ENCODE assay signal across 18 cellular contexts in genomic region chr13:98206946-98207345, GRCh38. TPM values are rescaled to one million over a fixed set of nuclear protein-coding genes. Genes with fewer than 3 reads are reported as not detected.
DNase-seq lines count a peak whose midpoint lies in the region; ATAC-seq, FAIRE-seq and TF ChIP-seq lines count a peak whose summit lies in the region.
"Had no signal": no experiment of that assay in that cellular context is flagged by ENCODE, and none has a peak within 500 bp of the region (broad histone marks: within the 10 kb centered on the region; RNA-seq: fewer than 3 reads in every experiment).

No MANE protein-coding gene starts in this region.

- DNase-seq in AG09319 (ENCODE audit: extremely low read depth, low read depth) (peak; percentile 24), PC-9 (peak in 1 of 2 experiments; percentile 48), fibroblast of lung (ENCODE audit: low read depth in 2 of 2) (peak; percentile 88 to 100), osteocyte (ENCODE audit: extremely low spot score, unreplicated experiment) (no peak), GM12891 (ENCODE audit: insufficient read length, low spot score) (no peak), D341Med (ENCODE audit: low spot score) (no peak)
- DNase-seq: activated CD4-positive, alpha-beta T cell treated with anti-CD3 and anti-CD28 coated beads for 1 hour; cortex of kidney; hypothalamus; naive thymus-derived CD4-positive, alpha-beta T cell; NCI-H69; stimulated activated CD4-positive, alpha-beta T cell treated with anti-CD3 and anti-CD28 coated beads, Interleukin-1b, Interleukin-23, amount 100 ng/mL, for 48 hours; stimulated activated naive CD8-positive, alpha-beta T cell treated with anti-CD3 and anti-CD28 coated beads, Interleukin-15, amount 100 ng/mL, for 72 hours had no signal

- CTCF ChIA-PET in PC-9 (lab: Charles Lee), result no interaction called here

- H3F3A ChIP-seq in PC-9 (ENCODE audit: insufficient read depth, low read depth), result no peaks in the 10 kb centered on the region

- peak overlapping the region; percentile 74 for H3K27ac Mint-ChIP-seq in osteocyte (ENCODE audit: unreplicated experiment)
- H3K27ac Mint-ChIP-seq: activated T-helper 1 cell treated with anti-CD3 and anti-CD28 coated beads, Interleukin-12 subunit alpha, Interleukin-12 subunit beta, Interleukin-2, Interleukin-4 antibody, amounts not matched to agents 30 ng/mL and 10 ng/mL and 1 ng/mL, durations not matched to agents 14 hours and 24 hours and 36 hours; naive thymus-derived CD4-positive, alpha-beta T cell; stimulated activated naive CD8-positive, alpha-beta T cell treated with anti-CD3 and anti-CD28 coated beads, Interleukin-15, amount 100 ng/mL, for 72 hours had no signal

- POLR2A ChIA-PET in PC-9 (lab: Charles Lee; ENCODE audit: unreplicated experiment), result interaction anchor here (0.6 kb wide), 1 partner anchor 300 kb away, joined by 4 read pairs; no protein-coding TSS in a partner anchor

- FAIRE-seq in GM12891 (lab: Jason Lieb, UNC), result no peak

- no peaks in the 10 kb centered on the region for H3K27me3 Mint-ChIP-seq in osteocyte (ENCODE audit: unreplicated experiment)

- H3K79me2 ChIP-seq in PC-9 (ENCODE audit: low read depth), result 0 out of 2 replicates have a peak, but pooled peaks cover 4% of the 10 kb centered on the region
- peaks cover 57% of the 10 kb centered on the region for H3K79me2 ChIP-seq in fibroblast of lung (ENCODE audit: control insufficient read depth, insufficient read depth, low read length)

- H3K4me3 Mint-ChIP-seq in osteocyte (ENCODE audit: unreplicated experiment), result no peak overlapping the region
- H3K4me3 Mint-ChIP-seq: activated T-helper 1 cell treated with anti-CD3 and anti-CD28 coated beads, Interleukin-12 subunit alpha, Interleukin-12 subunit beta, Interleukin-2, Interleukin-4 antibody, amounts not matched to agents 30 ng/mL and 10 ng/mL and 1 ng/mL, durations not matched to agents 14 hours and 24 hours and 36 hours; naive thymus-derived CD4-positive, alpha-beta T cell; stimulated activated naive CD8-positive, alpha-beta T cell treated with anti-CD3 and anti-CD28 coated beads, Interleukin-15, amount 100 ng/mL, for 72 hours had no signal

- BruUV-seq in PC-9 (replicated peaks; lab: Mats Ljungman, UMichigan), result no TSS peak

- H4K20me1 ChIP-seq in PC-9 (ENCODE audit: insufficient read depth) (no peaks in the 10 kb centered on the region), fibroblast of lung (ENCODE audit: control insufficient read depth, extremely low read depth, insufficient read depth, low read length) (no peaks in the 10 kb centered on the region)

- peaks cover 15% of the 10 kb centered on the region for H3K9me3 Mint-ChIP-seq in osteocyte (ENCODE audit: unreplicated experiment)

- H3K9me3 ChIP-seq in PC-9 (ENCODE audit: insufficient read depth, low read depth) (peaks cover 11% of the 10 kb centered on the region), fibroblast of lung (ENCODE audit: control insufficient read depth, insufficient read depth, low read depth, low read length) (no peaks in the 10 kb centered on the region)

- H3K4me1 Mint-ChIP-seq in osteocyte (ENCODE audit: unreplicated experiment), result peaks cover 69% of the 10 kb centered on the region
- H3K4me1 Mint-ChIP-seq: naive thymus-derived CD4-positive, alpha-beta T cell; stimulated activated naive CD8-positive, alpha-beta T cell treated with anti-CD3 and anti-CD28 coated beads, Interleukin-15, amount 100 ng/mL, for 72 hours had no signal

- peaks cover 3% of the 10 kb centered on the region; the same call in 1 of the 2 replicates for H3K36me3 ChIP-seq in PC-9 (ENCODE audit: low read depth)
- no peaks in the 10 kb centered on the region for H3K36me3 ChIP-seq in fibroblast of lung (ENCODE audit: control insufficient read depth, insufficient read depth, low read length)

- no peak for ATAC-seq in HG02884 (IDR thresholded peaks at IDR 0.05; ENCODE audit: unreplicated experiment)
- ATAC-seq in HG03354 (IDR thresholded peaks at IDR 0.05; ENCODE audit: poor library complexity, severe bottlenecking, unreplicated experiment), result no peak
- ATAC-seq: naive thymus-derived CD4-positive, alpha-beta T cell; stimulated activated naive CD8-positive, alpha-beta T cell treated with anti-CD3 and anti-CD28 coated beads, Interleukin-15, amount 100 ng/mL, for 72 hours had no signal

- TF ChIP-seq CTCF in AG09319 (IDR thresholded peaks at IDR 0.05; ENCODE audit: low read depth, low read length) (no peak), PC-9 (conservative IDR thresholded peaks at IDR 0.05) (no peak), fibroblast of lung (conservative IDR thresholded peaks at IDR 0.05 in 1 of 2, IDR thresholded peaks at IDR 0.05 in 1 of 2; ENCODE audit: low read depth in 1 of 2, low read length in 2 of 2) (no peak), osteocyte (IDR thresholded peaks at IDR 0.05) (no peak)

- intact Hi-C loops in PC-9 (cut with micrococcal nuclease; ENCODE audit: unreplicated experiment), result no loop called here

- TF ChIP-seq POLR2A in GM12891 (IDR thresholded peaks at IDR 0.05; ENCODE audit: low read depth, low read length), result no peak

- H3K36me3 Mint-ChIP-seq in osteocyte (ENCODE audit: unreplicated experiment), result peaks cover 26% of the 10 kb centered on the region

- no peaks in the 10 kb centered on the region for H3K9me2 ChIP-seq in PC-9 (ENCODE audit: insufficient read depth)

- H2AFZ ChIP-seq in PC-9, result no peak overlapping the region
- H2AFZ ChIP-seq in fibroblast of lung (ENCODE audit: low read length), result no peak overlapping the region

- H3K4me1 ChIP-seq in PC-9 (replicated peaks; ENCODE audit: insufficient read depth) (peaks cover 15% of the 10 kb centered on the region), fibroblast of lung (ENCODE audit: control insufficient read depth, extremely low read depth, insufficient read depth, low read length) (peaks cover 35% of the 10 kb centered on the region)

- H3K4me2 ChIP-seq in PC-9 (no peak overlapping the region), fibroblast of lung (ENCODE audit: extremely low read depth, insufficient read depth, low read length) (peak overlapping the region; percentile 54)

- no peak overlapping the region for H3K4me3 ChIP-seq in PC-9
- no peak overlapping the region for H3K4me3 ChIP-seq in fibroblast of lung (replicated peaks in 1 of 4; ENCODE audit: control extremely low read depth in 1 of 4, insufficient read depth in 1 of 4, low read depth in 3 of 4, low read length in 4 of 4)

- no peaks in the 10 kb centered on the region for H3K27me3 ChIP-seq in PC-9 (ENCODE audit: insufficient read depth, low read depth)
- H3K27me3 ChIP-seq in fibroblast of lung (ENCODE audit: control insufficient read depth, insufficient read depth, low read length), result no peaks in the 10 kb centered on the region

- H3K9ac ChIP-seq in fibroblast of lung (ENCODE audit: insufficient read depth, low read length), result no peak overlapping the region

- H3K27ac ChIP-seq in PC-9 (peak overlapping the region; percentile 20), fibroblast of lung (ENCODE audit: insufficient read depth, low read length) (peak overlapping the region; percentile 77)
- H3K27ac ChIP-seq: HL-60 had no signal

TF ChIP-seq in GM12891, 5 proteins besides CTCF, POLR2A, EP300 and RAD21:
- no peak for TF ChIP-seq POLR2AphosphoS5 (IDR thresholded peaks at IDR 0.05; ENCODE audit: low read depth, low read length)
- TF ChIP-seq SPI1 (IDR thresholded peaks at IDR 0.05; ENCODE audit: low read depth, low read length), result no peak
- TF ChIP-seq PAX5 (IDR thresholded peaks at IDR 0.05; ENCODE audit: insufficient read depth, low read length, severe bottlenecking), result no peak
- no peak for TF ChIP-seq TAF1 (IDR thresholded peaks at IDR 0.05; ENCODE audit: low read depth, low read length)
- no peak for TF ChIP-seq POU2F2 (IDR thresholded peaks at IDR 0.05; ENCODE audit: low read depth, low read length)

RNA-seq across cellular contexts. Expression of gene RNF113B, which starts 29.9 kb away (rescaled TPM):
- not detected in 2 replicates for total RNA-seq in PC-9 (2021)
- total RNA-seq in fibroblast of lung, result not detected in 2 replicates
- not detected in 2 replicates for polyA plus RNA-seq in fibroblast of lung
- not detected in 2 replicates for polyA plus RNA-seq in fibroblast of lung (2012)
- polyA minus RNA-seq in fibroblast of lung (ENCODE audit: low replicate concordance), result not detected in 2 replicates
- total RNA-seq in osteocyte, result not detected in 2 replicates
- polyA plus RNA-seq in GM12891 (2012; ENCODE audit: low read depth, missing spikeins), result not detected
- total RNA-seq: activated T-helper 1 cell treated with anti-CD3 and anti-CD28 coated beads, Interleukin-12 subunit alpha, Interleukin-12 subunit beta, Interleukin-2, Interleukin-4 antibody, amounts not matched to agents 30 ng/mL and 10 ng/mL and 1 ng/mL, durations not matched to agents 14 hours and 24 hours and 36 hours; naive thymus-derived CD4-positive, alpha-beta T cell; SK-MEL-5 had no signal
- polyA plus RNA-seq: naive thymus-derived CD4-positive, alpha-beta T cell had no signal

Comparison
In these comparisons a context has a peak if more than half of its experiments do, and no peak if none do; other contexts are left out.
1. DNase-seq: peak in AG09319 (single experiment) and fibroblast of lung (2 of 2); none in osteocyte (single experiment), GM12891 (single experiment) and D341Med (single experiment).